In genomic region chr6:38933426-38933825, GRCh38 we compare ENCODE assay signal across 8 cellular contexts.
DNase-seq lines count a peak whose midpoint lies in the region; ATAC-seq and TF ChIP-seq lines count a peak whose summit lies in the region.
"Had no signal": no experiment of that assay in that cellular context is flagged by ENCODE, and none has a peak within 500 bp of the region (broad histone marks: within the 10 kb centered on the region; RNA-seq: fewer than 3 reads in every experiment).

No MANE protein-coding gene starts in this region.

- no peak for ATAC-seq in GM18520 (IDR thresholded peaks at IDR 0.05; ENCODE audit: unreplicated experiment)

- no peaks in the 10 kb centered on the region for H3K4me1 ChIP-seq in osteoblast (ENCODE audit: insufficient read depth, low read length)

- no peaks in the 10 kb centered on the region for H4K20me1 ChIP-seq in osteoblast (ENCODE audit: insufficient read depth, low read length)

- no peak overlapping the region for H3K27ac ChIP-seq in osteoblast (ENCODE audit: low read depth, low read length)

- no peaks in the 10 kb centered on the region for H3K27me3 ChIP-seq in osteoblast (ENCODE audit: insufficient read depth, low read length)

- no peak overlapping the region for H3K4me2 ChIP-seq in osteoblast (ENCODE audit: insufficient read depth, low read length)

- H3K9me3 ChIP-seq in osteoblast (ENCODE audit: low read depth, low read length) = no peaks in the 10 kb centered on the region

- in situ Hi-C loops in astrocyte of the spinal cord (cut with HindIII; ENCODE audit: low sequenced_read_pairs) = no loop called here

- TF ChIP-seq CTCF in GM12872 (IDR thresholded peaks at IDR 0.05; ENCODE audit: insufficient read depth, low read depth, low read length) (peak; percentile 25; the same call in 1 of the 3 replicates), astrocyte of the spinal cord (IDR thresholded peaks at IDR 0.05; ENCODE audit: low read depth, low read length) (peak; percentile 25), osteoblast (IDR thresholded peaks at IDR 0.05; ENCODE audit: extremely low read depth, low read depth, low read length) (peak; percentile 39)

- DNase-seq in NCI-H1092 treated with DMSO at 0.1 percent for 48 hours (lab: John Stamatoyannopoulos, UW) (peak; percentile 25), astrocyte of the spinal cord (ENCODE audit: low read depth, low spot score) (peak; percentile 9), osteoblast (ENCODE audit: insufficient read length, low spot score, missing footprints) (no peak), putamen (ENCODE audit: low spot score) (no peak)
- DNase-seq in activated CD4-positive, alpha-beta T cell treated with anti-CD3 and anti-CD28 coated beads, Interleukin-2, amount 50 U/mL, for 1 hour = no peak
- DNase-seq: activated B cell treated with CpG ODN at 0.5 μM for 24 hours had no signal

- H2AFZ ChIP-seq in osteoblast (ENCODE audit: low read length) = no peak overlapping the region

- H3K36me3 ChIP-seq in osteoblast (ENCODE audit: insufficient read depth, low read length) = no peaks in the 10 kb centered on the region

- H3K4me3 ChIP-seq in astrocyte of the spinal cord (ENCODE audit: low read depth, low read length) (no peak overlapping the region), osteoblast (ENCODE audit: insufficient read depth, low read length) (no peak overlapping the region)

- no peaks in the 10 kb centered on the region for H3K79me2 ChIP-seq in osteoblast (ENCODE audit: insufficient read depth, low read length)

Comparison
In these comparisons a context has a peak if more than half of its experiments do, and no peak if none do; other contexts are left out.
1. DNase-seq: peak in NCI-H1092 treated with DMSO at 0.1 percent for 48 hours (single experiment) and astrocyte of the spinal cord (single experiment); none in osteoblast (single experiment), putamen (single experiment) and activated CD4-positive, alpha-beta T cell treated with anti-CD3 and anti-CD28 coated beads, Interleukin-2, amount 50 U/mL, for 1 hour (single experiment).
2. Peak in every context shown above with its lines, with median percentiles within 50 percentile points of each other: CTCF ChIP-seq.